ENCODE assay signal across 8 cellular contexts in genomic region chr7:143882020-143882610, GRCh38. TPM values are rescaled to one million over a fixed set of nuclear protein-coding genes. Genes with fewer than 3 reads are reported as not detected.
DNase-seq lines count a peak whose midpoint lies in the region; ATAC-seq, FAIRE-seq and TF ChIP-seq lines count a peak whose summit lies in the region.
"Had no signal": no experiment of that assay in that cellular context is flagged by ENCODE, and none has a peak within 500 bp of the region (broad histone marks: within the 10 kb centered on the region; RNA-seq: fewer than 3 reads in every experiment).

No MANE protein-coding gene starts in this region.

- H3K4me3 ChIP-seq in right atrium auricular region: peak overlapping the region; percentile 55 to 74
- H3K4me3 ChIP-seq in pancreas: peak overlapping the region; percentile 8 to 42 (median 21)

- 42% methylated on average over 20 to 23 of the region's 23 CpGs for WGBS in pancreas, 2 donors

- peak; percentile 21 for ATAC-seq in HG03354 (IDR thresholded peaks at IDR 0.05; ENCODE audit: poor library complexity, severe bottlenecking, unreplicated experiment)
- peak; percentile 38 to 54 (median 39) for ATAC-seq in pancreas
- no peak for ATAC-seq in HG03432 (IDR thresholded peaks at IDR 0.05; ENCODE audit: unreplicated experiment)
- ATAC-seq in HG02981 (IDR thresholded peaks at IDR 0.05; ENCODE audit: unreplicated experiment): no peak

- H3K36me3 ChIP-seq in right atrium auricular region (no peaks in the 10 kb centered on the region), pancreas (no peaks in the 10 kb centered on the region)

- H3K27me3 ChIP-seq in right atrium auricular region: no peaks in the 10 kb centered on the region
- no peaks in the 10 kb centered on the region for H3K27me3 ChIP-seq in pancreas

- H3K27ac ChIP-seq in right atrium auricular region (peak overlapping the region; percentile 75 to 85), pancreas (peak overlapping the region in 2 of 4 donors; percentile 13 to 47)

- no peak for FAIRE-seq in pancreas (lab: Jason Lieb, UNC)

- H3K9me3 ChIP-seq in right atrium auricular region (no peaks in the 10 kb centered on the region), pancreas (no peaks in the 10 kb centered on the region)

- no peak for TF ChIP-seq CTCF in right atrium auricular region (IDR thresholded peaks at IDR 0.05)
- TF ChIP-seq CTCF in pancreas (IDR thresholded peaks at IDR 0.05): no peak

- peaks cover 0 to 21% of the 10 kb centered on the region in 2 donors for H3K4me1 ChIP-seq in right atrium auricular region
- no peaks in the 10 kb centered on the region for H3K4me1 ChIP-seq in pancreas

- intact Hi-C loops in pancreas (cut with DNase I): no loop called here

- DNase-seq in amniotic epithelial cell (ENCODE audit: low read depth) (peak; percentile 72), right atrium auricular region (ENCODE audit: low spot score) (peak; percentile 75), pancreas (peak in 1 of 6 donors; percentile 17)
- no peak for DNase-seq in stimulated activated CD4-positive, alpha-beta T cell treated with anti-CD3 and anti-CD28 coated beads, Interleukin-15, amount 100 ng/mL, for 24 hours

RNA-seq across cellular contexts. Expression of gene TCAF1, which starts 19.9 kb away (rescaled TPM):
- 10 to 100 TPM; 27.9 to 32.1 TPM for total RNA-seq in right atrium auricular region
- total RNA-seq in pancreas: 10 to 100 TPM; 12.4 to 30.5 (median 19.2) TPM
- 10 to 100 TPM in 1 of 2 donors, 1 to 10 TPM in 1; 9.1 to 20.4 TPM for polyA plus RNA-seq in pancreas

RNA-seq across cellular contexts. Expression of gene OR2F2, which starts 52.9 kb away (rescaled TPM):
- not detected for total RNA-seq in right atrium auricular region
- total RNA-seq in pancreas: not detected
- polyA plus RNA-seq in pancreas: not detected
- total RNA-seq: M059J had no signal

Comparison
In these comparisons a context has a peak if more than half of its experiments do, and no peak if none do; other contexts are left out.
1. ATAC-seq: peak in HG03354 (single experiment) and pancreas (4 of 4); none in HG03432 (single experiment) and HG02981 (single experiment).